ENCODE assay signal across 31 cellular contexts in the genomic region with DNA sequence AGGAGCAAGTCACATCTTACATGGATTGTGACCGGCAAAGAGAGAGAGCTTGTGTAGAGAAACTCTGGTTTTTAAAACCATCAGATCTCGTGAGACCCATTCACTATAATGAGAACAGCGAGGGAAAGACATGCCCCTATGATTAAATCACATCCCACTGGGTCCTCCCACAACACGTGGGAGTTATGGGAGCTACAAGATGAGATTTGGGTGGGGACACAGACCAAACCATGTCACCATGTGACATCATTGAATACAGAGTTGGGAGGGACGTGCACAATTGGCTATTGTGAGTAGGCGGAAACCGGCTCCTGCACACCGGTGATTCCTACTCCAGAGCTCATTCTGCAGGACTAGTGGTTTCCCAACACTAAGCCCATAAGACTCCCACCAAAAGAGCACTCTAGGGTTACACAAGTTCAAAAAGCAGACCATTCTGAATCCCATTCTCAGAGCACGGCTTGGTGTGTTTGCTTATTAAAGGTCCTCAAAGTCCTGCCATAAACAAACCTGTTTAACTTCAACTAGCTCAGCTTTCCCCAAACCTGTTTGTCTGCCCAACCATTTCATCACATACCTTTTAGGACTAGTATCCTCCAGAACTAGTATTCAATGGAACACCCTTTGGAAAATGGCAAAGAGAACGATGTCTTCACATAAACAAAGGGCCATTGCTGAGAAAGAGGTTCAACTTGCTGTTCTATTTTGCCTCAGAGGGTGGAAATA.
"Had no signal": no experiment of that assay in that cellular context is flagged by ENCODE, and none has a peak within 500 bp of the region (broad histone marks: within the 10 kb centered on the region; RNA-seq: fewer than 3 reads in every experiment).

No MANE protein-coding gene starts in this region.

- H3K27ac ChIP-seq: adrenal gland, body of pancreas, dorsolateral prefrontal cortex, foreskin keratinocyte, left lung, neutrophil, ovary, sigmoid colon, vagina, WERI-Rb-1 had no signal

- H3K4me1 Mint-ChIP-seq: activated CD4-positive, alpha-beta memory T cell treated with anti-CD3 and anti-CD28 coated beads, Interleukin-2, amount 10 ng/mL, durations not matched to agents 7 days and 5 days; activated CD4-positive, alpha-beta T cell treated with anti-CD3 and anti-CD28 coated beads, Interleukin-2, amount 10 ng/mL, durations not matched to agents 7 days and 5 days; activated naive CD8-positive, alpha-beta T cell treated with anti-CD3 and anti-CD28 coated beads for 36 hours; naive B cell; nephron progenitor cell; stimulated activated memory B cell treated with anti-CD40 and anti-IgM and Interleukin-4, amounts not matched to agents 10 μg/mL and 1 μg/mL and 100 μg/mL, for 72 hours; stimulated activated naive CD8-positive, alpha-beta T cell treated with anti-CD3 and anti-CD28 coated beads, Interleukin-15, amount 100 ng/mL, for 72 hours had no signal

- H3K36me3 ChIP-seq: adrenal gland, left lung, neutrophil, ovary, sigmoid colon, vagina, WERI-Rb-1 had no signal

- H3K36me3 Mint-ChIP-seq: activated naive CD8-positive, alpha-beta T cell treated with anti-CD3 and anti-CD28 coated beads for 36 hours; type B pancreatic cell had no signal

- H3K27me3 Mint-ChIP-seq: activated naive CD8-positive, alpha-beta T cell treated with anti-CD3 and anti-CD28 coated beads for 36 hours had no signal

- H3K27ac Mint-ChIP-seq: activated CD4-positive, alpha-beta memory T cell treated with anti-CD3 and anti-CD28 coated beads, Interleukin-2, amount 10 ng/mL, durations not matched to agents 7 days and 5 days; activated CD4-positive, alpha-beta T cell treated with anti-CD3 and anti-CD28 coated beads, Interleukin-2, amount 10 ng/mL, durations not matched to agents 7 days and 5 days; activated naive CD4-positive, alpha-beta T cell treated with anti-CD3 and anti-CD28 coated beads for 36 hours; activated naive CD8-positive, alpha-beta T cell treated with anti-CD3 and anti-CD28 coated beads for 36 hours; effector memory CD8-positive, alpha-beta T cell; naive B cell; nephron progenitor cell; progenitor cell of endocrine pancreas; stimulated activated memory B cell treated with anti-CD40 and anti-IgM and Interleukin-4, amounts not matched to agents 10 μg/mL and 1 μg/mL and 100 μg/mL, for 72 hours; stimulated activated naive CD8-positive, alpha-beta T cell treated with anti-CD3 and anti-CD28 coated beads, Interleukin-15, amount 100 ng/mL, for 72 hours; type B pancreatic cell had no signal

- DNase-seq: activated CD4-positive, alpha-beta memory T cell treated with anti-CD3 and anti-CD28 coated beads, Interleukin-2, amount 10 ng/mL, durations not matched to agents 7 days and 5 days; activated CD4-positive, alpha-beta T cell treated with anti-CD3 and anti-CD28 coated beads, Interleukin-2, amount 10 ng/mL, durations not matched to agents 7 days and 5 days; activated effector memory CD4-positive, alpha-beta T cell treated with anti-CD3 and anti-CD28 coated beads, Interleukin-2, amount 50 U/mL, for 16 hours; activated naive CD4-positive, alpha-beta T cell treated with anti-CD3 and anti-CD28 coated beads for 36 hours; activated naive CD8-positive, alpha-beta T cell treated with anti-CD3 and anti-CD28 coated beads for 36 hours; adrenal gland; aorta; body of pancreas; dorsolateral prefrontal cortex; effector memory CD8-positive, alpha-beta T cell; foreskin keratinocyte; left lung; naive B cell; nephron progenitor cell; ovary; retina; sigmoid colon; stimulated activated CD4-positive, alpha-beta T cell treated with anti-CD3 and anti-CD28 coated beads, Interleukin-1b, Interleukin-23, amount 100 ng/mL, for 48 hours; stimulated activated CD4-positive, alpha-beta T cell treated with anti-CD3 and anti-CD28 coated beads, Interleukin-4, amount 100 ng/mL, for 4 hours; stimulated activated CD8-positive, alpha-beta memory T cell treated with anti-CD3 and anti-CD28 coated beads, Interleukin-4, amount 100 ng/mL, for 48 hours; stimulated activated naive CD8-positive, alpha-beta T cell treated with anti-CD3 and anti-CD28 coated beads, Interleukin-15, amount 100 ng/mL, for 72 hours; substantia nigra; WERI-Rb-1 had no signal

- H3K4me3 ChIP-seq: adrenal gland, body of pancreas, coronary artery, dorsolateral prefrontal cortex, left lung, ovary, sigmoid colon, smooth muscle cell, vagina had no signal

- H3K9me3 Mint-ChIP-seq: activated naive CD8-positive, alpha-beta T cell treated with anti-CD3 and anti-CD28 coated beads for 36 hours had no signal

- H3K4me2 ChIP-seq: smooth muscle cell had no signal

- ATAC-seq: activated CD4-positive, CD25-positive, alpha-beta regulatory T cell treated with anti-CD3 and anti-CD28 coated beads, Interleukin-2, amount 50 U/mL, for 24 hours; body of pancreas; effector memory CD8-positive, alpha-beta T cell; foreskin keratinocyte; left lung; stimulated activated memory B cell treated with anti-CD40 and anti-IgM and Interleukin-4, amounts not matched to agents 10 μg/mL and 1 μg/mL and 100 μg/mL, for 72 hours; stimulated activated naive CD8-positive, alpha-beta T cell treated with anti-CD3 and anti-CD28 coated beads, Interleukin-15, amount 100 ng/mL, for 72 hours had no signal

- H3K27me3 ChIP-seq: adrenal gland, body of pancreas, left lung, neutrophil, ovary, sigmoid colon, vagina had no signal

- H3K4me1 ChIP-seq: adrenal gland, body of pancreas, foreskin keratinocyte, left lung, sigmoid colon, vagina had no signal

- H3K9me3 ChIP-seq: neutrophil had no signal

- H3K4me3 Mint-ChIP-seq: activated CD4-positive, alpha-beta memory T cell treated with anti-CD3 and anti-CD28 coated beads, Interleukin-2, amount 10 ng/mL, durations not matched to agents 7 days and 5 days; activated CD4-positive, alpha-beta T cell treated with anti-CD3 and anti-CD28 coated beads, Interleukin-2, amount 10 ng/mL, durations not matched to agents 7 days and 5 days; activated naive CD4-positive, alpha-beta T cell treated with anti-CD3 and anti-CD28 coated beads for 36 hours; activated naive CD8-positive, alpha-beta T cell treated with anti-CD3 and anti-CD28 coated beads for 36 hours; effector memory CD8-positive, alpha-beta T cell; nephron progenitor cell; stimulated activated memory B cell treated with anti-CD40 and anti-IgM and Interleukin-4, amounts not matched to agents 10 μg/mL and 1 μg/mL and 100 μg/mL, for 72 hours; stimulated activated naive CD8-positive, alpha-beta T cell treated with anti-CD3 and anti-CD28 coated beads, Interleukin-15, amount 100 ng/mL, for 72 hours; type B pancreatic cell had no signal
